ENCODE assay signal across 24 cellular contexts in genomic region chr19:41920878-41921277, GRCh38. TPM values are rescaled to one million over a fixed set of nuclear protein-coding genes. Genes with fewer than 3 reads are reported as not detected.
DNase-seq lines count a peak whose midpoint lies in the region; ATAC-seq, FAIRE-seq and TF ChIP-seq lines count a peak whose summit lies in the region.
"Had no signal": no experiment of that assay in that cellular context is flagged by ENCODE, and none has a peak within 500 bp of the region (broad histone marks: within the 10 kb centered on the region; RNA-seq: fewer than 3 reads in every experiment).

No MANE protein-coding gene starts in this region.

- H3K27ac Mint-ChIP-seq in naive B cell: peak overlapping the region in 3 of 6 donors; percentile 38 to 90 (median 64)

- DNase-seq in OCI-LY7 (ENCODE audit: low spot score) (no peak), naive B cell (no peak), RCC 7860 (ENCODE audit: low spot score) (no peak), colonic mucosa (no peak)
- DNase-seq: activated CD4-positive, alpha-beta T cell treated with anti-CD3 and anti-CD28 coated beads for 48 hours; activated naive CD4-positive, alpha-beta T cell treated with anti-CD3 and anti-CD28 coated beads, Interleukin-2, amount 50 U/mL, for 16 hours; anterior cingulate cortex; Caco-2; dorsolateral prefrontal cortex; foreskin fibroblast; lower lobe of right lung; NCI-H1092 treated with DMSO at 0.1 percent for 48 hours; NCI-H510A treated with DMSO at 0.1 percent for 48 hours; NK-92 treated with Interleukin-12 subunit alpha and Interleukin-12 subunit beta, amount 100 ng/mL, for 24 hours; occipital lobe; stimulated activated CD4-positive, alpha-beta T cell treated with anti-CD3 and anti-CD28 coated beads, Interleukin-12 subunit alpha, Interleukin-12 subunit beta, amount 100 ng/mL, for 4 hours; upper lobe of right lung had no signal

- H3K4me3 Mint-ChIP-seq in naive B cell: peak overlapping the region in 5 of 8 donors; percentile 25 to 89 (median 63)

- peaks cover 17% of the 10 kb centered on the region for H3K36me3 ChIP-seq in DOHH2 (ENCODE audit: control insufficient read depth, low read length)
- 0 out of 2 replicates have a peak, but pooled peaks cover 2% of the 10 kb centered on the region for H3K36me3 ChIP-seq in OCI-LY7 (ENCODE audit: insufficient read depth, low read length)
- H3K36me3 ChIP-seq in colonic mucosa: no peaks in the 10 kb centered on the region
- H3K36me3 ChIP-seq: lower lobe of right lung, upper lobe of right lung had no signal

- no peak overlapping the region for H2AFZ ChIP-seq in OCI-LY7 (ENCODE audit: low read length)
- H2AFZ ChIP-seq: hepatocyte had no signal

- intact Hi-C loops in OCI-LY7 (cut with micrococcal nuclease; ENCODE audit: unreplicated experiment): no loop called here
- intact Hi-C loops in colonic mucosa (cut with DNase I): no loop called here

- peaks cover 0 to 8% of the 10 kb centered on the region in 2 donors for H3K36me3 Mint-ChIP-seq in naive B cell

- peaks cover 5% of the 10 kb centered on the region; the same call in 1 of the 2 replicates for H3K27me3 ChIP-seq in DOHH2 (ENCODE audit: control insufficient read depth, low read length)
- peaks cover 11% of the 10 kb centered on the region for H3K27me3 ChIP-seq in colonic mucosa

- no peaks in the 10 kb centered on the region for H3K9me3 Mint-ChIP-seq in naive B cell

- H3K9ac ChIP-seq in colonic mucosa (ENCODE audit: low read depth in 2 of 2, low read length in 2 of 2): no peak overlapping the region

- H3F3A ChIP-seq in DOHH2 (ENCODE audit: control insufficient read depth, insufficient read depth): peaks cover 2% of the 10 kb centered on the region

- H4K20me1 ChIP-seq in DOHH2 (ENCODE audit: control insufficient read depth, insufficient read depth, low read depth, low read length) (peaks cover 3% of the 10 kb centered on the region; the same call in 1 of the 2 replicates), OCI-LY7 (ENCODE audit: insufficient read depth, low read length) (no peaks in the 10 kb centered on the region)

- H3K4me3 ChIP-seq in DOHH2 (ENCODE audit: low read length): no peak overlapping the region
- H3K4me3 ChIP-seq in OCI-LY7 (ENCODE audit: low read depth, low read length, poor library complexity, severe bottlenecking): no peak overlapping the region
- H3K4me3 ChIP-seq in colonic mucosa: no peak overlapping the region
- H3K4me3 ChIP-seq: dorsolateral prefrontal cortex, hepatocyte, lower lobe of right lung, upper lobe of right lung had no signal

- CTCF ChIA-PET in OCI-LY7 (lab: Charles Lee; ENCODE audit: unreplicated experiment): interaction anchor here (0.6 kb wide), 1 partner anchor 408 kb away, joined by 3 read pairs; no protein-coding TSS in a partner anchor

- peaks cover 10% of the 10 kb centered on the region; the same call in 1 of the 2 replicates for H3K79me2 ChIP-seq in DOHH2 (ENCODE audit: control insufficient read depth, low read length)
- H3K79me2 ChIP-seq in OCI-LY7 (ENCODE audit: insufficient read depth, low read depth, low read length): no peaks in the 10 kb centered on the region
- H3K79me2 ChIP-seq: hepatocyte had no signal

- no peak for FAIRE-seq in RCC 7860 (lab: Jason Lieb, UNC)
- FAIRE-seq: islet of Langerhans had no signal

- H3K4me2 ChIP-seq in DOHH2 (ENCODE audit: low read length) (peak overlapping the region; percentile 25; the same call in 1 of the 2 replicates), OCI-LY7 (ENCODE audit: low read length) (no peak overlapping the region)
- H3K4me2 ChIP-seq: hepatocyte had no signal

- peaks cover 22 to 24% (median 24%) of the 10 kb centered on the region in 3 donors for H3K4me1 Mint-ChIP-seq in naive B cell

- peak; percentile 51 to 57 for ATAC-seq in naive B cell (ENCODE audit: low read depth in 2 of 2)
- ATAC-seq: lower lobe of right lung, upper lobe of right lung had no signal

- no peak overlapping the region for H3K27ac ChIP-seq in DOHH2 (ENCODE audit: low read depth, low read length)
- H3K27ac ChIP-seq in OCI-LY7 (ENCODE audit: low read depth, low read length, poor library complexity, severe bottlenecking): no peak overlapping the region
- H3K27ac ChIP-seq in colonic mucosa: no peak overlapping the region
- H3K27ac ChIP-seq: dorsolateral prefrontal cortex, hepatocyte, lower lobe of right lung, RWPE1, upper lobe of right lung had no signal

- H3K9me2 ChIP-seq in DOHH2 (replicated peaks; ENCODE audit: control insufficient read depth, low read length): no peaks in the 10 kb centered on the region
- H3K9me2 ChIP-seq in OCI-LY7 (ENCODE audit: insufficient read depth, low read length): no peaks in the 10 kb centered on the region

- peak; percentile 23 for TF ChIP-seq CTCF in DOHH2 (IDR thresholded peaks at IDR 0.05; ENCODE audit: low read depth, low read length, poor library complexity, severe bottlenecking)
- peak; percentile 48; the same call in 1 of the 2 replicates for TF ChIP-seq CTCF in OCI-LY7 (conservative IDR thresholded peaks at IDR 0.05; ENCODE audit: low read length)
- TF ChIP-seq CTCF in colonic mucosa (IDR thresholded peaks at IDR 0.05): no peak

- H3K4me1 ChIP-seq in DOHH2 (ENCODE audit: control insufficient read depth, low read length) (peaks cover 37% of the 10 kb centered on the region), OCI-LY7 (ENCODE audit: insufficient read depth, low read length, poor library complexity, severe bottlenecking) (peaks cover 20% of the 10 kb centered on the region), colonic mucosa (no peaks in the 10 kb centered on the region)
- H3K4me1 ChIP-seq: Caco-2, lower lobe of right lung, upper lobe of right lung had no signal

- no TSS peak for BruUV-seq in OCI-LY7 (replicated peaks; lab: Mats Ljungman, UMichigan)

- H3K27me3 Mint-ChIP-seq in naive B cell: peaks cover 11 to 28% (median 20%) of the 10 kb centered on the region in 3 donors

- H3K9me3 ChIP-seq in DOHH2 (ENCODE audit: control insufficient read depth, insufficient read depth, low read length) (no peaks in the 10 kb centered on the region), OCI-LY7 (ENCODE audit: low read length) (no peaks in the 10 kb centered on the region), colonic mucosa (no peaks in the 10 kb centered on the region)
- H3K9me3 ChIP-seq: Caco-2, lower lobe of right lung, upper lobe of right lung had no signal

- POLR2A ChIA-PET in OCI-LY7 (lab: Charles Lee): no interaction called here

RNA-seq across cellular contexts. Expression of gene ERFL, which starts 7.4 kb away (rescaled TPM):
- total RNA-seq in OCI-LY7 (2014; rRNA removed; shearing (Covaris generic)): 1.6 and 1.9 TPM in 2 replicates
- total RNA-seq in OCI-LY7 (2022): 5.9 and 6.8 TPM in 2 replicates
- polyA plus RNA-seq in naive B cell (ENCODE audit: low read depth in 6 of 6): not detected
- total RNA-seq in colonic mucosa: under 1 TPM; 0.42 to 0.47 TPM
- total RNA-seq: cardiac septum, Daoy, occipital lobe, renal cortical epithelial cell had no signal
- polyA plus RNA-seq: hepatocyte had no signal

RNA-seq across cellular contexts. Expression of gene ARHGEF1, which starts 37.9 kb away (rescaled TPM):
- 74.9 and 96.9 TPM in 2 replicates for total RNA-seq in OCI-LY7 (2014; rRNA removed; shearing (Covaris generic))
- total RNA-seq in OCI-LY7 (2022) (297 and 318 TPM in 2 replicates), colonic mucosa (10 to 100 TPM; 64.1 to 98.7 TPM)
- 100 to 1,000 TPM; 110 to 220 (median 122) TPM for polyA plus RNA-seq in naive B cell (ENCODE audit: low read depth in 6 of 6)

RNA-seq across cellular contexts. Expression of gene RABAC1, which starts 38.2 kb away (rescaled TPM):
- total RNA-seq in OCI-LY7 (2014; rRNA removed; shearing (Covaris generic)): 161 and 171 TPM in 2 replicates
- total RNA-seq in OCI-LY7 (2022): 167 and 191 TPM in 2 replicates
- polyA plus RNA-seq in naive B cell (ENCODE audit: low read depth in 6 of 6): 100 to 1,000 TPM; 218 to 268 (median 245) TPM
- total RNA-seq in colonic mucosa: 100 to 1,000 TPM; 172 to 197 TPM

RNA-seq across cellular contexts. Expression of gene CD79A, which starts 43.8 kb away (rescaled TPM):
- total RNA-seq in OCI-LY7 (2014; rRNA removed; shearing (Covaris generic)): 848 and 1,195 TPM in 2 replicates
- total RNA-seq in OCI-LY7 (2022) (896 and 1,094 TPM in 2 replicates), colonic mucosa (1 to 10 TPM; 3.5 to 3.8 TPM)
- polyA plus RNA-seq in naive B cell (ENCODE audit: low read depth in 6 of 6): 1,000 to 10,000 TPM; 3,426 to 4,601 (median 4,008) TPM
- total RNA-seq: cardiac septum, Daoy, occipital lobe had no signal
